In the genomic region with DNA sequence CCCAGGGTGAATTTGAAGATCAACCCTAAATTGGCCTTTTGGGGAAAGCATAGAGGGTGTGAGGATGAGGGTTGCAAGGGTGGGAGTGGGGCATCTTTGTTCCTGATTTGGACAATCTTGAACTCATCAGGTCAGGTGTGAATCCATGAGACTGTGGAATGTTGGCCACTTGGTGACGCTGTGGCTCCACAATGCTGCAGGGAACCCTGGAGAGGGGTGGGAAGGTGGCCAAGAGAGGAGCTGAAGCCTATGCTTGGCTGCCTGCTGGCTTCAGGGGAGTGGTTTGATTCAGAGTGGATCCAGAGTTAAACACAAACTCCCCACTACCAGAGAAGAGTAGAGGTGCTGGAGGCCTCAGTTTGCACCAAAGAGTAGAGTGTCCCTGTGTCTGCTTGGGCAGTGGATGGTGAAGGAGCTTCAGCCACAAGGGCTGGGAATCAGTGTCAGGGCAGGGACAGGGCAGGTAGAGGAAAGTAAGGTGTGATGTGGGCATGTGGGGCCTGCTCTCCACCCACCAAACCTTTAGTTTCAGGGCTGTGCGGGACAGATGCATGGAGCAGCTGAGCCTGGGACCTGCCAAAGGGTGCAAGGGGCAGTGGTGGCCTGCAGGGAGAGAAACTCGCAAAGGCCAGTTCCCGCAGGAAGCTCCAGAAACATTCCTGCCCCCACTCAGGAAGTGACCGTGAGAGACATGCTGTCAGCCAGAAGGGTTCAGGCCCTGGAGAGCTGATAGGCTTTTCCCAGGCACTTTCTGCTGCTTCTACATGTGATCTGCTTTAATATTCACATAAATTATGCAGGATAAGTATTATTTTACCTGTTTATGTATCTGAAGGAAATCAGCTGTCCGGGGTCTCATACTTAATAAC, we compare ENCODE assay signal across 8 cellular contexts.
A peak's percentile ranks its signal among the peaks of the same experiment; 100 is the strongest.
DNase-seq lines count a peak whose midpoint lies in the region; ATAC-seq and TF ChIP-seq lines count a peak whose summit lies in the region.

No MANE protein-coding gene starts in this region.

- no peak overlapping the region for H3K4me3 ChIP-seq in WI38 (ENCODE audit: low read depth, low read length)

- TF ChIP-seq CTCF in HFFc6 (IDR thresholded peaks at IDR 0.05) (peak; percentile 69), WI38 (IDR thresholded peaks at IDR 0.05; ENCODE audit: low read depth, low read length) (peak; percentile 18; the same call in 1 of the 2 replicates)

- ATAC-seq in left colon, result no peak
- no peak for ATAC-seq in GM21360 (IDR thresholded peaks at IDR 0.05; ENCODE audit: unreplicated experiment)

- in situ Hi-C loops in Caki2 (cut with HindIII; ENCODE audit: low pct_unique_long_range_greater_than_20kb, low sequenced_read_pairs), result no loop called here

- intact Hi-C loops in left colon (cut with DNase I, micrococcal nuclease), result no loop called here

- no peaks in the 10 kb centered on the region for H3K4me1 Mint-ChIP-seq in HFFc6 (ENCODE audit: low read depth)

- H3K36me3 Mint-ChIP-seq in HFFc6 (ENCODE audit: low read depth), result no peaks in the 10 kb centered on the region

- H3K4me3 Mint-ChIP-seq in HFFc6, result no peak overlapping the region

- H3K27ac Mint-ChIP-seq in HFFc6, result no peak overlapping the region

- peaks cover 8% of the 10 kb centered on the region for H3K27me3 Mint-ChIP-seq in HFFc6 (ENCODE audit: insufficient read depth)

- DNase-seq in Caki2 (ENCODE audit: low read depth) (peak; percentile 47), HFFc6 (peak; percentile 20), left kidney (ENCODE audit: low read depth, low spot score) (peak; percentile 77), left colon (no peak), HPDE6-E6E7 (ENCODE audit: extremely low spot score) (no peak)
- DNase-seq in activated CD4-positive, CD25-positive, alpha-beta regulatory T cell treated with anti-CD3 and anti-CD28 coated beads, Interleukin-2, amount 50 U/mL, for 72 hours, result no peak

- H3K9me3 Mint-ChIP-seq in HFFc6, result no peaks in the 10 kb centered on the region

Comparison
In these comparisons a context has a peak if more than half of its experiments do, and no peak if none do; other contexts are left out.
1. DNase-seq: peak in Caki2 (single experiment), HFFc6 (single experiment) and left kidney (single experiment); none in activated CD4-positive, CD25-positive, alpha-beta regulatory T cell treated with anti-CD3 and anti-CD28 coated beads, Interleukin-2, amount 50 U/mL, for 72 hours (single experiment), left colon (0 of 2) and HPDE6-E6E7 (single experiment).